3 cellular contexts compared by ENCODE assay signal in the genomic region with DNA sequence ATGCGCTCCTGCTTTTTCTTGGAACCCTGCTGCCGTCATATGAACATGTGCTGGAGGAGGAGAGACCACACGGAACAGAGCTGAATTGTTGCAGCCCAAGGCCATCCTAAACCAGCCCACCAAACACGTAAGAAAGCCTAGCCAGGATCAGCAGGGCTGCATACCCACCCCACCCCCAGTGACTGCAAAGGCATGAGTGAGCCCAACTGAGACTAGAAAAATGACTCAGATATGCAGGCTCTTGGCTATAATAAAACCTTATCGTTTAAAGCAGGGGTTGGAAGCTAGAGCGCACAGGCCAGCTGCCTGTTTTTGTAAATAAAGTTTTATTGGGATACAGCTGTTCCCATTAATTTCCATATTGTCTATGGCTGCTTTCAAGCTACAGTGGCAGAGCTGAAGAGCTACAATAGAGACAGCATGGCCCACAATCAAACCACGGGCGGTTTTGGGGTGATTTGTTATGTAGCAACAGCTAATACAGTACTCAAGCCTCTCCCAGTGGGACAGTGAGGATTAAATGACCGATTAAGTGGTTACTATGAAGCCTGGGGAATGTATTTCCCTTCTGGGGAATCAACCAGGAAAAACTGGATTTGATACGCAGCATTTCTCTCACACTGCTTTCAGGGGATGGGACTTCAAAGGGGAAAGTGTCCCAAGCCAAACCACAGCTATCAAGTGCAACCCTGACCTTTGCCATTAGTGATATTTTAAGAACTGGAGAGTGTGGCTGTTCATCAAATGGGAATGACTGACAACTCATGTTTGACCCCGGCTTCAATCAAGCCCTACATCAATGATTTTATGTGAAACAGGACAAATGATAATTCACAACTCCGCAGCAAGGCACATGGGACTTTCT.
TF ChIP-seq lines count a peak whose summit lies in the region.

No MANE protein-coding gene starts in this region.

TF ChIP-seq in HepG2, 621 proteins besides CTCF, POLR2A, EP300 and RAD21 (continues in another document):
- TF ChIP-seq U2AF1 (optimal IDR thresholded peaks at IDR 0.05; ENCODE audit: low read depth, low read length), result no peak
- peak; percentile 41; the same call in 1 of the 2 replicates for TF ChIP-seq MED13 (CRISPR knock-in tag; IDR thresholded peaks at IDR 0.05)
- TF ChIP-seq PPARG (CRISPR knock-in tag; conservative IDR thresholded peaks at IDR 0.05), result peak; percentile 60
- peak; percentile 29; the same call in 1 of the 2 replicates for TF ChIP-seq ZNF614 (CRISPR knock-in tag; IDR thresholded peaks at IDR 0.05; ENCODE audit: borderline replicate concordance)
- no peak for TF ChIP-seq ARNT2 (CRISPR knock-in tag; IDR thresholded peaks at IDR 0.05; ENCODE audit: low read depth)
- TF ChIP-seq, protein P1, sequence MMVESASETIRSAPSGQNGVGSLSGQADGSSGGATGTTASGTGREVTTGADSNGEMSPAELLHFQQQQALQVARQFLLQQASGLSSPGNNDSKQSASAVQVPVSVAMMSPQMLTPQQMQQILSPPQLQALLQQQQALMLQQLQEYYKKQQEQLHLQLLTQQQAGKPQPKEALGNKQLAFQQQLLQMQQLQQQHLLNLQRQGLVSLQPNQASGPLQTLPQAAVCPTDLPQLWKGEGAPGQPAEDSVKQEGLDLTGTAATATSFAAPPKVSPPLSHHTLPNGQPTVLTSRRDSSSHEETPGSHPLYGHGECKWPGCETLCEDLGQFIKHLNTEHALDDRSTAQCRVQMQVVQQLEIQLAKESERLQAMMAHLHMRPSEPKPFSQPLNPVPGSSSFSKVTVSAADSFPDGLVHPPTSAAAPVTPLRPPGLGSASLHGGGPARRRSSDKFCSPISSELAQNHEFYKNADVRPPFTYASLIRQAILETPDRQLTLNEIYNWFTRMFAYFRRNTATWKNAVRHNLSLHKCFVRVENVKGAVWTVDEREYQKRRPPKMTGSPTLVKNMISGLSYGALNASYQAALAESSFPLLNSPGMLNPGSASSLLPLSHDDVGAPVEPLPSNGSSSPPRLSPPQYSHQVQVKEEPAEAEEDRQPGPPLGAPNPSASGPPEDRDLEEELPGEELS (CRISPR knock-in tag; IDR thresholded peaks at IDR 0.05), result peak; percentile 68
- TF ChIP-seq HMG20B (CRISPR knock-in tag; conservative IDR thresholded peaks at IDR 0.05), result no peak
- peak; percentile 44; the same call in 1 of the 2 replicates for TF ChIP-seq FOXK1 (CRISPR knock-in tag; IDR thresholded peaks at IDR 0.05; ENCODE audit: borderline replicate concordance, low read depth)

TF ChIP-seq in K562, 482 proteins besides CTCF, POLR2A, EP300 and RAD21 (continues in another document):
- TF ChIP-seq SMAD1 (IDR thresholded peaks at IDR 0.05; ENCODE audit: low read depth, low read length, partially characterized antibody), result peak; percentile 75
- peak; percentile 74; the same call in 1 of the 2 replicates for TF ChIP-seq ZKSCAN1 (IDR thresholded peaks at IDR 0.05; ENCODE audit: low read depth, low read length)
- TF ChIP-seq CBFA2T3 (IDR thresholded peaks at IDR 0.05), result peak; percentile 88
- TF ChIP-seq TEAD4 (IDR thresholded peaks at IDR 0.05; ENCODE audit: low read length), result peak; percentile 73
- no peak for TF ChIP-seq TEAD4 (CRISPR knock-in tag; IDR thresholded peaks at IDR 0.05; ENCODE audit: borderline replicate concordance)
- TF ChIP-seq TBP (optimal IDR thresholded peaks at IDR 0.05; ENCODE audit: low read depth, low read length), result no peak
- peak; percentile 79 for TF ChIP-seq ARID1B (IDR thresholded peaks at IDR 0.05)
- TF ChIP-seq, protein P2, sequence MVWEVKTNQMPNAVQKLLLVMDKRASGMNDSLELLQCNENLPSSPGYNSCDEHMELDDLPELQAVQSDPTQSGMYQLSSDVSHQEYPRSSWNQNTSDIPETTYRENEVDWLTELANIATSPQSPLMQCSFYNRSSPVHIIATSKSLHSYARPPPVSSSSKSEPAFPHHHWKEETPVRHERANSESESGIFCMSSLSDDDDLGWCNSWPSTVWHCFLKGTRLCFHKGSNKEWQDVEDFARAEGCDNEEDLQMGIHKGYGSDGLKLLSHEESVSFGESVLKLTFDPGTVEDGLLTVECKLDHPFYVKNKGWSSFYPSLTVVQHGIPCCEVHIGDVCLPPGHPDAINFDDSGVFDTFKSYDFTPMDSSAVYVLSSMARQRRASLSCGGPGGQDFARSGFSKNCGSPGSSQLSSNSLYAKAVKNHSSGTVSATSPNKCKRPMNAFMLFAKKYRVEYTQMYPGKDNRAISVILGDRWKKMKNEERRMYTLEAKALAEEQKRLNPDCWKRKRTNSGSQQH (CRISPR knock-in tag; IDR thresholded peaks at IDR 0.05), result no peak
- TF ChIP-seq, protein P3, sequence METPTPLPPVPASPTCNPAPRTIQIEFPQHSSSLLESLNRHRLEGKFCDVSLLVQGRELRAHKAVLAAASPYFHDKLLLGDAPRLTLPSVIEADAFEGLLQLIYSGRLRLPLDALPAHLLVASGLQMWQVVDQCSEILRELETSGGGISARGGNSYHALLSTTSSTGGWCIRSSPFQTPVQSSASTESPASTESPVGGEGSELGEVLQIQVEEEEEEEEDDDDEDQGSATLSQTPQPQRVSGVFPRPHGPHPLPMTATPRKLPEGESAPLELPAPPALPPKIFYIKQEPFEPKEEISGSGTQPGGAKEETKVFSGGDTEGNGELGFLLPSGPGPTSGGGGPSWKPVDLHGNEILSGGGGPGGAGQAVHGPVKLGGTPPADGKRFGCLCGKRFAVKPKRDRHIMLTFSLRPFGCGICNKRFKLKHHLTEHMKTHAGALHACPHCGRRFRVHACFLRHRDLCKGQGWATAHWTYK (CRISPR knock-in tag; IDR thresholded peaks at IDR 0.05), result no peak
- no peak for TF ChIP-seq NR2C1 (IDR thresholded peaks at IDR 0.05)
- TF ChIP-seq NR2C1 (tag; IDR thresholded peaks at IDR 0.05), result 0 out of 2 replicates have a peak, but pooled peaks have one; percentile 12
- TF ChIP-seq, protein P4, sequence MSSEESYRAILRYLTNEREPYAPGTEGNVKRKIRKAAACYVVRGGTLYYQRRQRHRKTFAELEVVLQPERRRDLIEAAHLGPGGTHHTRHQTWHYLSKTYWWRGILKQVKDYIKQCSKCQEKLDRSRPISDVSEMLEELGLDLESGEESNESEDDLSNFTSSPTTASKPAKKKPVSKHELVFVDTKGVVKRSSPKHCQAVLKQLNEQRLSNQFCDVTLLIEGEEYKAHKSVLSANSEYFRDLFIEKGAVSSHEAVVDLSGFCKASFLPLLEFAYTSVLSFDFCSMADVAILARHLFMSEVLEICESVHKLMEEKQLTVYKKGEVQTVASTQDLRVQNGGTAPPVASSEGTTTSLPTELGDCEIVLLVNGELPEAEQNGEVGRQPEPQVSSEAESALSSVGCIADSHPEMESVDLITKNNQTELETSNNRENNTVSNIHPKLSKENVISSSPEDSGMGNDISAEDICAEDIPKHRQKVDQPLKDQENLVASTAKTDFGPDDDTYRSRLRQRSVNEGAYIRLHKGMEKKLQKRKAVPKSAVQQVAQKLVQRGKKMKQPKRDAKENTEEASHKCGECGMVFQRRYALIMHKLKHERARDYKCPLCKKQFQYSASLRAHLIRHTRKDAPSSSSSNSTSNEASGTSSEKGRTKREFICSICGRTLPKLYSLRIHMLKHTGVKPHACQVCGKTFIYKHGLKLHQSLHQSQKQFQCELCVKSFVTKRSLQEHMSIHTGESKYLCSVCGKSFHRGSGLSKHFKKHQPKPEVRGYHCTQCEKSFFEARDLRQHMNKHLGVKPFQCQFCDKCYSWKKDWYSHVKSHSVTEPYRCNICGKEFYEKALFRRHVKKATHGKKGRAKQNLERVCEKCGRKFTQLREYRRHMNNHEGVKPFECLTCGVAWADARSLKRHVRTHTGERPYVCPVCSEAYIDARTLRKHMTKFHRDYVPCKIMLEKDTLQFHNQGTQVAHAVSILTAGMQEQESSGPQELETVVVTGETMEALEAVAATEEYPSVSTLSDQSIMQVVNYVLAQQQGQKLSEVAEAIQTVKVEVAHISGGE (CRISPR knock-in tag; IDR thresholded peaks at IDR 0.05), result peak in 1 of 3 experiments; percentile 29; a peak in 1 of 6 replicates
- peak; percentile 24; the same call in 1 of the 2 replicates for TF ChIP-seq SMARCE1 (IDR thresholded peaks at IDR 0.05)
- 0 out of 4 replicates have a peak, but pooled peaks of 1 of the 2 experiments have one; percentile 54 for TF ChIP-seq TBL1XR1 (IDR thresholded peaks at IDR 0.05; ENCODE audit: low read length in 2 of 2)
- TF ChIP-seq HNRNPK (IDR thresholded peaks at IDR 0.05; ENCODE audit: low read depth, low read length, poor library complexity, severe bottlenecking), result no peak
- 0 out of 2 replicates have a peak, but pooled peaks have one; percentile 61 for TF ChIP-seq ZNF444 (CRISPR knock-in tag; IDR thresholded peaks at IDR 0.05)
- TF ChIP-seq GTF2A2 (tag; IDR thresholded peaks at IDR 0.05), result no peak
- TF ChIP-seq, protein P5, sequence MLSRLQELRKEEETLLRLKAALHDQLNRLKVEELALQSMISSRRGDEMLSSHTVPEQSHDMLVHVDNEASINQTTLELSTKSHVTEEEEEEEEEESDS (CRISPR knock-in tag; IDR thresholded peaks at IDR 0.05), result no peak

TF ChIP-seq in liver, 16 proteins besides CTCF, POLR2A, EP300 and RAD21:
- peak in 1 of 2 donors; percentile 17 for TF ChIP-seq HNF4A (conservative IDR thresholded peaks at IDR 0.05)
- no peak for TF ChIP-seq GABPA (IDR thresholded peaks at IDR 0.05 in 1 of 2, conservative IDR thresholded peaks at IDR 0.05 in 1 of 2)
- no peak for TF ChIP-seq FOXA1 (IDR thresholded peaks at IDR 0.05)
- peak; percentile 10 for TF ChIP-seq SP1 (IDR thresholded peaks at IDR 0.05)
